Comparison of ENCODE assay signal across 24 cellular contexts in the genomic region with DNA sequence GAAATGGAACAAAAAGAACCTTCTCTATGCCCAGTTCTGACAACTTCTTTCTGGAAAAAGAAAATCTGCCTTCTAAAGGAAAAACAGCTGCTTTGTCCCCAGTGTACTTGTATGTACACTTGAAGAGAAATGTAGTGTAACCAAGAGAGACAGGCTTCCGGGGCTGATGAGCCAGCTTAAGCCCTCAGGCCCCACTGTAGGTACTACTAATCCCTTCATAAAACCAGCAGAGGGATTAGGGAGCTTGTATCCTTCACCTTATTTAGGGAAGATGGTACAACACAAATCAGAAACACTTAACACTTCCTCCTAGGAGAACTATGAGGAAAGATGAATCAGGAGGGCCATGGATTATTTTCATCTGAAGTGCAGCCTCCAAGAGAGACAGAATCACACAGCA. TPM values are rescaled to one million over a fixed set of nuclear protein-coding genes. Genes with fewer than 3 reads are reported as not detected.
DNase-seq lines count a peak whose midpoint lies in the region; ATAC-seq, FAIRE-seq and TF ChIP-seq lines count a peak whose summit lies in the region.
"Had no signal": no experiment of that assay in that cellular context is flagged by ENCODE, and none has a peak within 500 bp of the region (broad histone marks: within the 10 kb centered on the region; RNA-seq: fewer than 3 reads in every experiment).

No MANE protein-coding gene starts in this region.

- H3K4me1 ChIP-seq in HAP-1: peaks cover 11% of the 10 kb centered on the region
- H3K4me1 ChIP-seq in astrocyte (ENCODE audit: insufficient read depth, low read length): peaks cover 6% of the 10 kb centered on the region
- H3K4me1 ChIP-seq in parathyroid adenoma: peaks cover 45% of the 10 kb centered on the region

- H3K27ac ChIP-seq in astrocyte (ENCODE audit: low read depth, low read length) (no peak overlapping the region), parathyroid adenoma (peak overlapping the region; percentile 21)
- H3K27ac ChIP-seq: BLaER1, KMS-11 had no signal

- H4K20me1 ChIP-seq in astrocyte (ENCODE audit: insufficient read depth, low read length): no peaks in the 10 kb centered on the region
- H4K20me1 ChIP-seq: BLaER1 had no signal

- DNase-seq in HAP-1 (ENCODE audit: low spot score in 2 of 2): peak; percentile 42 to 51
- DNase-seq in NCI-H82 treated with DMSO at 0.1 percent for 48 hours (lab: John Stamatoyannopoulos, UW; ENCODE audit: unreplicated experiment): peak; percentile 59
- DNase-seq in astrocyte (ENCODE audit: low read depth): no peak
- no peak for DNase-seq in mesothelial cell of epicardium (ENCODE audit: low spot score in 2 of 2, unreplicated experiment in 2 of 2)
- no peak for DNase-seq in NAMALWA (ENCODE audit: low spot score)
- DNase-seq: Calu3; CD4-positive, alpha-beta memory T cell; DND-41; IMR-90; MV-4-11; NCI-H1694; NCI-H2081; OCI-M1; SW 1271; T-helper 17 cell had no signal

- in situ Hi-C loops in HAP-1 (cut with MboI; ENCODE audit: low sequenced_read_pairs): loop anchor here (25.0 kb wide), 1 partner anchor 834 kb away; no protein-coding TSS in a partner anchor

- TF ChIP-seq CTCF in astrocyte (IDR thresholded peaks at IDR 0.05; ENCODE audit: insufficient read depth, low read depth, low read length): no peak
- TF ChIP-seq CTCF in parathyroid adenoma (IDR thresholded peaks at IDR 0.05): no peak
- no peak for TF ChIP-seq CTCF in mesothelial cell of epicardium (IDR thresholded peaks at IDR 0.05; ENCODE audit: unreplicated experiment)

- H3K27me3 ChIP-seq in HAP-1 (ENCODE audit: low read depth) (no peaks in the 10 kb centered on the region), astrocyte (ENCODE audit: insufficient read depth, low read length) (no peaks in the 10 kb centered on the region), parathyroid adenoma (ENCODE audit: control insufficient read depth, insufficient read depth, low read length) (no peaks in the 10 kb centered on the region)
- H3K27me3 ChIP-seq: BLaER1 had no signal

- no peak for FAIRE-seq in astrocyte (lab: Jason Lieb, UNC)
- FAIRE-seq: GM12891, RCC 7860 had no signal

- no peaks in the 10 kb centered on the region for H3K27me3 Mint-ChIP-seq in astrocyte (ENCODE audit: low read depth, unreplicated experiment)
- no peaks in the 10 kb centered on the region for H3K27me3 Mint-ChIP-seq in mesothelial cell of epicardium (ENCODE audit: low read depth)
- H3K27me3 Mint-ChIP-seq: T-helper 17 cell had no signal

- H3K4me1 Mint-ChIP-seq in astrocyte (ENCODE audit: low read depth, unreplicated experiment) (peaks cover 16% of the 10 kb centered on the region), mesothelial cell of epicardium (peaks cover 4% of the 10 kb centered on the region)
- H3K4me1 Mint-ChIP-seq: GM23338 had no signal

- H2AFZ ChIP-seq in astrocyte (ENCODE audit: low read depth, low read length): no peak overlapping the region
- H2AFZ ChIP-seq in parathyroid adenoma: peak overlapping the region; percentile 59
- H2AFZ ChIP-seq: GM23338 had no signal

- H3K9me3 Mint-ChIP-seq in astrocyte (ENCODE audit: unreplicated experiment) (peaks cover 29% of the 10 kb centered on the region), mesothelial cell of epicardium (peaks cover 50% of the 10 kb centered on the region)

- no peak overlapping the region for H3K4me3 ChIP-seq in HAP-1
- no peak overlapping the region for H3K4me3 ChIP-seq in astrocyte (ENCODE audit: insufficient read depth, low read depth, low read length)
- H3K4me3 ChIP-seq in parathyroid adenoma (ENCODE audit: low read depth, low read length): no peak overlapping the region
- H3K4me3 ChIP-seq: BLaER1, GM23338 had no signal

- H3K27ac Mint-ChIP-seq in astrocyte (ENCODE audit: unreplicated experiment) (peak overlapping the region; percentile 87), mesothelial cell of epicardium (no peak overlapping the region)
- H3K27ac Mint-ChIP-seq: GM23338, T-helper 17 cell had no signal

- H3K36me3 Mint-ChIP-seq in astrocyte (ENCODE audit: low read depth, unreplicated experiment): peaks cover 8% of the 10 kb centered on the region
- peaks cover 6% of the 10 kb centered on the region for H3K36me3 Mint-ChIP-seq in mesothelial cell of epicardium

- H3K9ac ChIP-seq in astrocyte (ENCODE audit: low read length) (no peak overlapping the region), parathyroid adenoma (no peak overlapping the region)
- H3K9ac ChIP-seq: BLaER1, KMS-11 had no signal

- H3K9me3 ChIP-seq in HAP-1 (no peaks in the 10 kb centered on the region), astrocyte (ENCODE audit: insufficient read depth, low read depth, low read length) (no peaks in the 10 kb centered on the region), parathyroid adenoma (ENCODE audit: control insufficient read depth, low read length) (no peaks in the 10 kb centered on the region)

- no peaks in the 10 kb centered on the region for H3K79me2 ChIP-seq in astrocyte (ENCODE audit: insufficient read depth, low read length)
- no peaks in the 10 kb centered on the region for H3K79me2 ChIP-seq in parathyroid adenoma

- no peak for ATAC-seq in HG02588 (IDR thresholded peaks at IDR 0.05; ENCODE audit: unreplicated experiment)
- ATAC-seq: GM23338, HCT116, Right ventricle myocardium inferior, T-helper 17 cell had no signal

- H3K4me2 ChIP-seq in astrocyte (ENCODE audit: low read length) (no peak overlapping the region), parathyroid adenoma (ENCODE audit: low read length) (no peak overlapping the region)
- H3K4me2 ChIP-seq: BLaER1, GM23338, KMS-11 had no signal

- no peak overlapping the region for H3K4me3 Mint-ChIP-seq in astrocyte (ENCODE audit: unreplicated experiment)
- H3K4me3 Mint-ChIP-seq in mesothelial cell of epicardium: no peak overlapping the region
- H3K4me3 Mint-ChIP-seq: GM23338, T-helper 17 cell had no signal

- H3K36me3 ChIP-seq in HAP-1 (replicated peaks) (no peaks in the 10 kb centered on the region), astrocyte (ENCODE audit: insufficient read depth, low read length) (no peaks in the 10 kb centered on the region), parathyroid adenoma (ENCODE audit: control insufficient read depth, insufficient read depth, low read length) (no peaks in the 10 kb centered on the region)

RNA-seq across cellular contexts. Expression of a gene that starts 18.8 kb away (rescaled TPM):
- total RNA-seq in astrocyte: 50.6 and 54.8 TPM in 2 replicates
- total RNA-seq in mesothelial cell of epicardium: 49.9 to 54.3 TPM (median 53.5 TPM) in 3 replicates

RNA-seq across cellular contexts. Expression of a gene that starts 38.4 kb away (rescaled TPM):
- total RNA-seq in astrocyte: 0.20 and 0.24 TPM in 2 replicates
- 0.54 to 1.3 TPM (median 1.1 TPM) in 3 replicates for total RNA-seq in mesothelial cell of epicardium

Comparison
In these comparisons a context has a peak if more than half of its experiments do, and no peak if none do; other contexts are left out.
1. DNase-seq: peak in HAP-1 (2 of 2) and NCI-H82 treated with DMSO at 0.1 percent for 48 hours (single experiment); none in astrocyte (single experiment), mesothelial cell of epicardium (0 of 2) and NAMALWA (single experiment).